26 cellular contexts compared by ENCODE assay signal in the genomic region with DNA sequence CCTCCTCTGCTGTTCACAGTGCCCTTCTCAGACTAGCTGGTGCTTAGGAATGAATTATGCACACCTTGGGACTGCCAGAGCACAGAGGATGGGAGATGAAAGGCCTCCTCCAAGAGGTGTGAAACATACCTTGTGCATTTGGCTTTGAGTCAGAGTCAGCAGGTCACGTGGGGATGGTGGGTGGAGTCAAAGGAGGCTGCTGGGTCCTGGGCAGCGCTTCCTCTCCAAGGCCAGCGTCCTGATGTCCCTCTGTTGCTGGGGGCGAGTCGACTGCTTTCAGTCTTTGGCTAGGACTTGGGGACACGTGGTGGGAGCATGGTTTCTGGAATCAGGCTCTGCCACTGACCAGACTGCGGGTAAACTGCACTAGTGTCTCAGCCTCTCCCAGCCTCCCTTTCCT.
DNase-seq lines count a peak whose midpoint lies in the region; ATAC-seq and TF ChIP-seq lines count a peak whose summit lies in the region.
"Had no signal": no experiment of that assay in that cellular context is flagged by ENCODE, and none has a peak within 500 bp of the region (broad histone marks: within the 10 kb centered on the region; RNA-seq: fewer than 3 reads in every experiment).

No MANE protein-coding gene starts in this region.

- H3K27ac ChIP-seq in BLaER1 treated with 17β-estradiol and CSF1 and Interleukin-3, amounts not matched to agents 10 nM and 100 nM, result peak overlapping the region in 2 of 11 experiments; percentile 57; a peak in 1 of 22 replicates
- H3K27ac ChIP-seq in heart left ventricle, result no peak overlapping the region
- H3K27ac ChIP-seq: prostate gland, testis had no signal

- intact Hi-C loops in heart left ventricle (cut with DNase I), result no loop called here

- no peak for ATAC-seq in GM21717 (IDR thresholded peaks at IDR 0.05; ENCODE audit: unreplicated experiment)
- ATAC-seq in heart left ventricle, result no peak
- ATAC-seq: CD8-positive, alpha-beta T cell; GM23338; stimulated activated memory B cell treated with anti-CD40 and anti-IgM and Interleukin-4, amounts not matched to agents 10 μg/mL and 1 μg/mL and 100 μg/mL, for 72 hours; T-cell had no signal

- H3K4me1 ChIP-seq in BLaER1 treated with 17β-estradiol and CSF1 and Interleukin-3, amounts not matched to agents 10 nM and 100 nM, result peaks cover 4 to 41% (median 33%) of the 10 kb centered on the region in 10 experiments; a peak in 17 of 20 replicates
- H3K4me1 ChIP-seq in heart left ventricle, result no peaks in the 10 kb centered on the region
- H3K4me1 ChIP-seq: prostate gland, testis had no signal

- peaks cover 0 to 69% (median 0%) of the 10 kb centered on the region in 11 experiments; a peak in 6 of 22 replicates for H3K27me3 ChIP-seq in BLaER1 treated with 17β-estradiol and CSF1 and Interleukin-3, amounts not matched to agents 10 nM and 100 nM
- H3K27me3 ChIP-seq in heart left ventricle, result peaks cover 0 to 3% (median 0%) of the 10 kb centered on the region in 9 donors
- H3K27me3 ChIP-seq: testis had no signal

- peak; percentile 16 for DNase-seq in EH (ENCODE audit: low read depth)
- DNase-seq in SK-MEL-5 (ENCODE audit: low read depth, low spot score), result peak; percentile 1
- DNase-seq in left kidney (ENCODE audit: low read depth, low spot score), result peak; percentile 46
- no peak for DNase-seq in SKM-1 (lab: John Stamatoyannopoulos, UW; ENCODE audit: unreplicated experiment)
- no peak for DNase-seq in heart left ventricle
- DNase-seq: activated CD4-positive, alpha-beta T cell treated with anti-CD3 and anti-CD28 coated beads for 1 hour; activated naive CD8-positive, alpha-beta T cell treated with anti-CD3 and anti-CD28 coated beads, Interleukin-2, amount 10 ng/mL, durations not matched to agents 7 days and 5 days; CD8-positive, alpha-beta T cell; DMS53; foreskin fibroblast; hippocampal formation; KBM-7; MV-4-11; NCI-H1694 treated with DMSO at 0.1 percent for 48 hours; NCI-H2227 treated with DMSO at 0.1 percent for 48 hours; NCI-H748 treated with DMSO at 0.1 percent for 48 hours; SHP77; stimulated activated CD4-positive, alpha-beta T cell treated with anti-CD3 and anti-CD28 coated beads, Interleukin-1b, Interleukin-23, amount 100 ng/mL, for 48 hours; T-cell; testis had no signal

- H3K4me2 ChIP-seq in BLaER1 treated with 17β-estradiol and CSF1 and Interleukin-3, amounts not matched to agents 10 nM and 100 nM, result peak overlapping the region in 9 of 11 experiments; percentile 17 to 85 (median 76); a peak in 16 of 22 replicates
- H3K4me2 ChIP-seq: GM23338 had no signal

- H3K4me3 ChIP-seq in BLaER1 treated with 17β-estradiol and CSF1 and Interleukin-3, amounts not matched to agents 10 nM and 100 nM, result no peak overlapping the region
- no peak overlapping the region for H3K4me3 ChIP-seq in heart left ventricle
- H3K4me3 ChIP-seq: GM23338, lung, prostate gland, testis had no signal

- peaks cover 0 to 17% (median 0%) of the 10 kb centered on the region in 11 experiments; a peak in 4 of 22 replicates for H4K20me1 ChIP-seq in BLaER1 treated with 17β-estradiol and CSF1 and Interleukin-3, amounts not matched to agents 10 nM and 100 nM

- no peaks in the 10 kb centered on the region for H3K36me3 ChIP-seq in BLaER1 treated with 17β-estradiol and CSF1 and Interleukin-3, amounts not matched to agents 10 nM and 100 nM
- H3K36me3 ChIP-seq in heart left ventricle, result no peaks in the 10 kb centered on the region
- H3K36me3 ChIP-seq: prostate gland had no signal

- no peak for TF ChIP-seq CTCF in heart left ventricle (IDR thresholded peaks at IDR 0.05)

- in situ Hi-C loops in SK-MEL-5 (cut with HindIII; ENCODE audit: low pct_unique_long_range_greater_than_20kb, low sequenced_read_pairs), result no loop called here

- no peak for TF ChIP-seq POLR2A in heart left ventricle (IDR thresholded peaks at IDR 0.05)

- H3K9me3 ChIP-seq in BLaER1 treated with 17β-estradiol and CSF1 and Interleukin-3, amounts not matched to agents 10 nM and 100 nM (replicated peaks in 1 of 11), result no peaks in the 10 kb centered on the region
- H3K9me3 ChIP-seq in heart left ventricle, result no peaks in the 10 kb centered on the region
- H3K9me3 ChIP-seq: prostate gland, testis had no signal

- WGBS in heart left ventricle, 4 donors, result 35 to 43% (median 40%) methylated on average over 6 to 7 of the region's 7 CpGs

- H3K9ac ChIP-seq in BLaER1 treated with 17β-estradiol and CSF1 and Interleukin-3, amounts not matched to agents 10 nM and 100 nM, result no peak overlapping the region

Comparison
In these comparisons a context has a peak if more than half of its experiments do, and no peak if none do; other contexts are left out.
1. DNase-seq: peak in EH (single experiment), SK-MEL-5 (single experiment) and left kidney (single experiment); none in SKM-1 (single experiment) and heart left ventricle (0 of 5).